ENCODE assay signal across 1 cellular context in the genomic region with DNA sequence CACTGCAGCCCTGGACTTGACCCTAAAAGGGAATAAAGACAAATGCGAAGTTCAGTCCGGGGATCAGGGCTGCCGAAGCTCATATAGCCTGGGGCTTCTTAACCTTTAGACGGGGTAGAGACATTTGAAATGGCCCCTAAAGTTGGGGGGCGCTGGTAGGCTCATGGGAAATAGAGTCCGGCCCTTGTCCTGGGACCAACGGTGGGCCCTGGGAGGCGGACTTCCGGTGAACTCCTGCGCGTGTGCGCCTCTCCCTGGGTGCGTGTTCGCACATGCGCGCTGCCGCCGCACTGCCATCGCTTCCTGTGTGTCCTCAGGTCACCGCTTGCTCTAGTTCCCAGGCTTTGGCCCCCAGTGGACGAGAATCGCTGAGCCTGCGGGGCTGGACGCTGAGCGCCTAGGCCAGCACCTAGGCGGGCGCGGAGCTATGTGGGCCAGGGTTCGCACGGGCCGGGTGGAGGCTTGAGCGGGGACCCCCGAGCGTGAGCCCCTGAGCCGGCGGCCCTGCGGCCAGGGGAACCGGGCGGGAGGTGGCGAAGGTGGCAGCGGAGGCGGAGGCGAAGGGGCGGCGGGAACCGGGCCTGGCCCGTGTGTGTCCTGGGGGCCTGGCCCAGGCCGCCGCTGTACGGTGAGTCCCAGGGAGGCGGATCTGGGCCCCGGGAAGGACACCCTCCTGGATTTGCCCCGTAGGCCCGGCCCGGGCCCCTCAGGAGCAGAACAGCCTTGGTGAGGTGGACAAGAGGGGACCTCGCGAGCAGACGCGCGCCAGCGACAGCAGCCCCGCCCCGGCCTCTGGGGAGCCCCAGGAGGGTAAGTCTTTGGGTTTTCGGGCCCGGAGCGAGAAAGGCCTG.
TF ChIP-seq lines count a peak whose summit lies in the region.

No MANE protein-coding gene starts in this region.

TF ChIP-seq in HepG2, 621 proteins besides CTCF, POLR2A, EP300 and RAD21 (continued from another document and continues in another):
- TF ChIP-seq LCORL (IDR thresholded peaks at IDR 0.05): no peak
- TF ChIP-seq LCORL (CRISPR knock-in tag; IDR thresholded peaks at IDR 0.05): peak; percentile 39; the same call in 1 of the 2 replicates
- TF ChIP-seq ATAD3A (CRISPR knock-in tag; IDR thresholded peaks at IDR 0.05): no peak
- TF ChIP-seq MIER2 (CRISPR knock-in tag; IDR thresholded peaks at IDR 0.05): no peak
- TF ChIP-seq ZNF326 (CRISPR knock-in tag; IDR thresholded peaks at IDR 0.05; ENCODE audit: borderline replicate concordance): no peak
- no peak for TF ChIP-seq HNRNPL (IDR thresholded peaks at IDR 0.05; ENCODE audit: low read depth, low read length)
- TF ChIP-seq, protein P1, sequence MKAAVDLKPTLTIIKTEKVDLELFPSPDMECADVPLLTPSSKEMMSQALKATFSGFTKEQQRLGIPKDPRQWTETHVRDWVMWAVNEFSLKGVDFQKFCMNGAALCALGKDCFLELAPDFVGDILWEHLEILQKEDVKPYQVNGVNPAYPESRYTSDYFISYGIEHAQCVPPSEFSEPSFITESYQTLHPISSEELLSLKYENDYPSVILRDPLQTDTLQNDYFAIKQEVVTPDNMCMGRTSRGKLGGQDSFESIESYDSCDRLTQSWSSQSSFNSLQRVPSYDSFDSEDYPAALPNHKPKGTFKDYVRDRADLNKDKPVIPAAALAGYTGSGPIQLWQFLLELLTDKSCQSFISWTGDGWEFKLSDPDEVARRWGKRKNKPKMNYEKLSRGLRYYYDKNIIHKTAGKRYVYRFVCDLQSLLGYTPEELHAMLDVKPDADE (CRISPR knock-in tag; IDR thresholded peaks at IDR 0.05): no peak
- TF ChIP-seq, protein P2, sequence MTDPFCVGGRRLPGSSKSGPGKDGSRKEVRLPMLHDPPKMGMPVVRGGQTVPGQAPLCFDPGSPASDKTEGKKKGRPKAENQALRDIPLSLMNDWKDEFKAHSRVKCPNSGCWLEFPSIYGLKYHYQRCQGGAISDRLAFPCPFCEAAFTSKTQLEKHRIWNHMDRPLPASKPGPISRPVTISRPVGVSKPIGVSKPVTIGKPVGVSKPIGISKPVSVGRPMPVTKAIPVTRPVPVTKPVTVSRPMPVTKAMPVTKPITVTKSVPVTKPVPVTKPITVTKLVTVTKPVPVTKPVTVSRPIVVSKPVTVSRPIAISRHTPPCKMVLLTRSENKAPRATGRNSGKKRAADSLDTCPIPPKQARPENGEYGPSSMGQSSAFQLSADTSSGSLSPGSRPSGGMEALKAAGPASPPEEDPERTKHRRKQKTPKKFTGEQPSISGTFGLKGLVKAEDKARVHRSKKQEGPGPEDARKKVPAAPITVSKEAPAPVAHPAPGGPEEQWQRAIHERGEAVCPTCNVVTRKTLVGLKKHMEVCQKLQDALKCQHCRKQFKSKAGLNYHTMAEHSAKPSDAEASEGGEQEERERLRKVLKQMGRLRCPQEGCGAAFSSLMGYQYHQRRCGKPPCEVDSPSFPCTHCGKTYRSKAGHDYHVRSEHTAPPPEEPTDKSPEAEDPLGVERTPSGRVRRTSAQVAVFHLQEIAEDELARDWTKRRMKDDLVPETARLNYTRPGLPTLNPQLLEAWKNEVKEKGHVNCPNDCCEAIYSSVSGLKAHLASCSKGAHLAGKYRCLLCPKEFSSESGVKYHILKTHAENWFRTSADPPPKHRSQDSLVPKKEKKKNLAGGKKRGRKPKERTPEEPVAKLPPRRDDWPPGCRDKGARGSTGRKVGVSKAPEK (CRISPR knock-in tag; IDR thresholded peaks at IDR 0.05; ENCODE audit: borderline replicate concordance): no peak
- TF ChIP-seq, protein P3, sequence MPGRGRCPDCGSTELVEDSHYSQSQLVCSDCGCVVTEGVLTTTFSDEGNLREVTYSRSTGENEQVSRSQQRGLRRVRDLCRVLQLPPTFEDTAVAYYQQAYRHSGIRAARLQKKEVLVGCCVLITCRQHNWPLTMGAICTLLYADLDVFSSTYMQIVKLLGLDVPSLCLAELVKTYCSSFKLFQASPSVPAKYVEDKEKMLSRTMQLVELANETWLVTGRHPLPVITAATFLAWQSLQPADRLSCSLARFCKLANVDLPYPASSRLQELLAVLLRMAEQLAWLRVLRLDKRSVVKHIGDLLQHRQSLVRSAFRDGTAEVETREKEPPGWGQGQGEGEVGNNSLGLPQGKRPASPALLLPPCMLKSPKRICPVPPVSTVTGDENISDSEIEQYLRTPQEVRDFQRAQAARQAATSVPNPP (CRISPR knock-in tag; IDR thresholded peaks at IDR 0.05): no peak
- TF ChIP-seq ZNF121 (CRISPR knock-in tag; IDR thresholded peaks at IDR 0.05): 0 out of 2 replicates have a peak, but pooled peaks have one; percentile 47
- peak; percentile 58 for TF ChIP-seq SKI (IDR thresholded peaks at IDR 0.05; ENCODE audit: partially characterized antibody)
- TF ChIP-seq, protein P4, sequence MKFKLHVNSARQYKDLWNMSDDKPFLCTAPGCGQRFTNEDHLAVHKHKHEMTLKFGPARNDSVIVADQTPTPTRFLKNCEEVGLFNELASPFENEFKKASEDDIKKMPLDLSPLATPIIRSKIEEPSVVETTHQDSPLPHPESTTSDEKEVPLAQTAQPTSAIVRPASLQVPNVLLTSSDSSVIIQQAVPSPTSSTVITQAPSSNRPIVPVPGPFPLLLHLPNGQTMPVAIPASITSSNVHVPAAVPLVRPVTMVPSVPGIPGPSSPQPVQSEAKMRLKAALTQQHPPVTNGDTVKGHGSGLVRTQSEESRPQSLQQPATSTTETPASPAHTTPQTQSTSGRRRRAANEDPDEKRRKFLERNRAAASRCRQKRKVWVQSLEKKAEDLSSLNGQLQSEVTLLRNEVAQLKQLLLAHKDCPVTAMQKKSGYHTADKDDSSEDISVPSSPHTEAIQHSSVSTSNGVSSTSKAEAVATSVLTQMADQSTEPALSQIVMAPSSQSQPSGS (CRISPR knock-in tag; IDR thresholded peaks at IDR 0.05): peak; percentile 53
- no peak for TF ChIP-seq ZNF180 (CRISPR knock-in tag; IDR thresholded peaks at IDR 0.05; ENCODE audit: borderline replicate concordance, low read depth)
- TF ChIP-seq ZNF570 (CRISPR knock-in tag; IDR thresholded peaks at IDR 0.05; ENCODE audit: borderline replicate concordance): no peak
- TF ChIP-seq, protein P5, sequence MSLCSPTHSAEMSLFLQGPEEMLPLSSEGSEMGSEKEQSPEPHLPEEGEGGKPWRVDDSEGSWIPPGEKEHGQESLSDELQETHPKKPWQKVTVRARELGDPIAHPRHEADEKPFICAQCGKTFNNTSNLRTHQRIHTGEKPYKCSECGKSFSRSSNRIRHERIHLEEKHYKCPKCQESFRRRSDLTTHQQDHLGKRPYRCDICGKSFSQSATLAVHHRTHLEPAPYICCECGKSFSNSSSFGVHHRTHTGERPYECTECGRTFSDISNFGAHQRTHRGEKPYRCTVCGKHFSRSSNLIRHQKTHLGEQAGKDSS (CRISPR knock-in tag; IDR thresholded peaks at IDR 0.05; ENCODE audit: borderline replicate concordance, low read depth): peak; percentile 30
- TF ChIP-seq, protein P6, sequence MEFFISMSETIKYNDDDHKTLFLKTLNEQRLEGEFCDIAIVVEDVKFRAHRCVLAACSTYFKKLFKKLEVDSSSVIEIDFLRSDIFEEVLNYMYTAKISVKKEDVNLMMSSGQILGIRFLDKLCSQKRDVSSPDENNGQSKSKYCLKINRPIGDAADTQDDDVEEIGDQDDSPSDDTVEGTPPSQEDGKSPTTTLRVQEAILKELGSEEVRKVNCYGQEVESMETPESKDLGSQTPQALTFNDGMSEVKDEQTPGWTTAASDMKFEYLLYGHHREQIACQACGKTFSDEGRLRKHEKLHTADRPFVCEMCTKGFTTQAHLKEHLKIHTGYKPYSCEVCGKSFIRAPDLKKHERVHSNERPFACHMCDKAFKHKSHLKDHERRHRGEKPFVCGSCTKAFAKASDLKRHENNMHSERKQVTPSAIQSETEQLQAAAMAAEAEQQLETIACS (CRISPR knock-in tag; IDR thresholded peaks at IDR 0.05): peak; percentile 47; the same call in 1 of the 2 replicates
- TF ChIP-seq, protein P7, sequence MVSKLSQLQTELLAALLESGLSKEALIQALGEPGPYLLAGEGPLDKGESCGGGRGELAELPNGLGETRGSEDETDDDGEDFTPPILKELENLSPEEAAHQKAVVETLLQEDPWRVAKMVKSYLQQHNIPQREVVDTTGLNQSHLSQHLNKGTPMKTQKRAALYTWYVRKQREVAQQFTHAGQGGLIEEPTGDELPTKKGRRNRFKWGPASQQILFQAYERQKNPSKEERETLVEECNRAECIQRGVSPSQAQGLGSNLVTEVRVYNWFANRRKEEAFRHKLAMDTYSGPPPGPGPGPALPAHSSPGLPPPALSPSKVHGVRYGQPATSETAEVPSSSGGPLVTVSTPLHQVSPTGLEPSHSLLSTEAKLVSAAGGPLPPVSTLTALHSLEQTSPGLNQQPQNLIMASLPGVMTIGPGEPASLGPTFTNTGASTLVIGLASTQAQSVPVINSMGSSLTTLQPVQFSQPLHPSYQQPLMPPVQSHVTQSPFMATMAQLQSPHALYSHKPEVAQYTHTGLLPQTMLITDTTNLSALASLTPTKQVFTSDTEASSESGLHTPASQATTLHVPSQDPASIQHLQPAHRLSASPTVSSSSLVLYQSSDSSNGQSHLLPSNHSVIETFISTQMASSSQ (IDR thresholded peaks at IDR 0.05; ENCODE audit: low read depth): no peak
- TF ChIP-seq, protein P7 (CRISPR knock-in tag; IDR thresholded peaks at IDR 0.05; ENCODE audit: borderline replicate concordance): no peak
- TF ChIP-seq ARID2 (CRISPR knock-in tag; IDR thresholded peaks at IDR 0.05; ENCODE audit: borderline replicate concordance): no peak
- TF ChIP-seq PHF5A (CRISPR knock-in tag; IDR thresholded peaks at IDR 0.05; ENCODE audit: low read depth, unreplicated experiment): no peak
- TF ChIP-seq, protein P8, sequence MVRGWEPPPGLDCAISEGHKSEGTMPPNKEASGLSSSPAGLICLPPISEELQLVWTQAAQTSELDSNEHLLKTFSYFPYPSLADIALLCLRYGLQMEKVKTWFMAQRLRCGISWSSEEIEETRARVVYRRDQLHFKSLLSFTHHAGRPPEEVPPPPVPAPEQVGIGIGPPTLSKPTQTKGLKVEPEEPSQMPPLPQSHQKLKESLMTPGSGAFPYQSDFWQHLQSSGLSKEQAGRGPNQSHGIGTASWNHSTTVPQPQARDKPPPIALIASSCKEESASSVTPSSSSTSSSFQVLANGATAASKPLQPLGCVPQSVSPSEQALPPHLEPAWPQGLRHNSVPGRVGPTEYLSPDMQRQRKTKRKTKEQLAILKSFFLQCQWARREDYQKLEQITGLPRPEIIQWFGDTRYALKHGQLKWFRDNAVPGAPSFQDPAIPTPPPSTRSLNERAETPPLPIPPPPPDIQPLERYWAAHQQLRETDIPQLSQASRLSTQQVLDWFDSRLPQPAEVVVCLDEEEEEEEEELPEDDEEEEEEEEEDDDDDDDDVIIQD (CRISPR knock-in tag; IDR thresholded peaks at IDR 0.05; ENCODE audit: low read depth): no peak
- TF ChIP-seq, protein P9, sequence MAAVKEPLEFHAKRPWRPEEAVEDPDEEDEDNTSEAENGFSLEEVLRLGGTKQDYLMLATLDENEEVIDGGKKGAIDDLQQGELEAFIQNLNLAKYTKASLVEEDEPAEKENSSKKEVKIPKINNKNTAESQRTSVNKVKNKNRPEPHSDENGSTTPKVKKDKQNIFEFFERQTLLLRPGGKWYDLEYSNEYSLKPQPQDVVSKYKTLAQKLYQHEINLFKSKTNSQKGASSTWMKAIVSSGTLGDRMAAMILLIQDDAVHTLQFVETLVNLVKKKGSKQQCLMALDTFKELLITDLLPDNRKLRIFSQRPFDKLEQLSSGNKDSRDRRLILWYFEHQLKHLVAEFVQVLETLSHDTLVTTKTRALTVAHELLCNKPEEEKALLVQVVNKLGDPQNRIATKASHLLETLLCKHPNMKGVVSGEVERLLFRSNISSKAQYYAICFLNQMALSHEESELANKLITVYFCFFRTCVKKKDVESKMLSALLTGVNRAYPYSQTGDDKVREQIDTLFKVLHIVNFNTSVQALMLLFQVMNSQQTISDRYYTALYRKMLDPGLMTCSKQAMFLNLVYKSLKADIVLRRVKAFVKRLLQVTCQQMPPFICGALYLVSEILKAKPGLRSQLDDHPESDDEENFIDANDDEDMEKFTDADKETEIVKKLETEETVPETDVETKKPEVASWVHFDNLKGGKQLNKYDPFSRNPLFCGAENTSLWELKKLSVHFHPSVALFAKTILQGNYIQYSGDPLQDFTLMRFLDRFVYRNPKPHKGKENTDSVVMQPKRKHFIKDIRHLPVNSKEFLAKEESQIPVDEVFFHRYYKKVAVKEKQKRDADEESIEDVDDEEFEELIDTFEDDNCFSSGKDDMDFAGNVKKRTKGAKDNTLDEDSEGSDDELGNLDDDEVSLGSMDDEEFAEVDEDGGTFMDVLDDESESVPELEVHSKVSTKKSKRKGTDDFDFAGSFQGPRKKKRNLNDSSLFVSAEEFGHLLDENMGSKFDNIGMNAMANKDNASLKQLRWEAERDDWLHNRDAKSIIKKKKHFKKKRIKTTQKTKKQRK (IDR thresholded peaks at IDR 0.05; ENCODE audit: low read length): no peak
- TF ChIP-seq, protein P10, sequence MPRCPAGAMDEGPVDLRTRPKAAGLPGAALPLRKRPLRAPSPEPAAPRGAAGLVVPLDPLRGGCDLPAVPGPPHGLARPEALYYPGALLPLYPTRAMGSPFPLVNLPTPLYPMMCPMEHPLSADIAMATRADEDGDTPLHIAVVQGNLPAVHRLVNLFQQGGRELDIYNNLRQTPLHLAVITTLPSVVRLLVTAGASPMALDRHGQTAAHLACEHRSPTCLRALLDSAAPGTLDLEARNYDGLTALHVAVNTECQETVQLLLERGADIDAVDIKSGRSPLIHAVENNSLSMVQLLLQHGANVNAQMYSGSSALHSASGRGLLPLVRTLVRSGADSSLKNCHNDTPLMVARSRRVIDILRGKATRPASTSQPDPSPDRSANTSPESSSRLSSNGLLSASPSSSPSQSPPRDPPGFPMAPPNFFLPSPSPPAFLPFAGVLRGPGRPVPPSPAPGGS (CRISPR knock-in tag; IDR thresholded peaks at IDR 0.05): peak; percentile 77
- TF ChIP-seq ZFYVE20 (CRISPR knock-in tag; IDR thresholded peaks at IDR 0.05; ENCODE audit: borderline replicate concordance, low read depth): no peak
- TF ChIP-seq CCDC6 (CRISPR knock-in tag; IDR thresholded peaks at IDR 0.05): peak; percentile 93
- peak; percentile 81 for TF ChIP-seq HOXA3 (CRISPR knock-in tag; IDR thresholded peaks at IDR 0.05)
